3 cellular contexts compared by ENCODE assay signal in genomic region chr1:229627003-229627402, GRCh38.
A peak's percentile ranks its signal among the peaks of the same experiment; 100 is the strongest.
TF ChIP-seq lines count a peak whose summit lies in the region.

No MANE protein-coding gene starts in this region.

TF ChIP-seq in A549, 52 proteins besides CTCF, POLR2A, EP300 and RAD21:
- TF ChIP-seq JUNB (IDR thresholded peaks at IDR 0.05) (no peak), TP53 (CRISPR knock-in tag; IDR thresholded peaks at IDR 0.05) (no peak), MAZ (IDR thresholded peaks at IDR 0.05; ENCODE audit: borderline replicate concordance, low read depth, low read length) (no peak), SMC3 (IDR thresholded peaks at IDR 0.05) (no peak), PBX3 (IDR thresholded peaks at IDR 0.05) (no peak), GATA3 (IDR thresholded peaks at IDR 0.05; ENCODE audit: borderline replicate concordance) (no peak), HDAC2 (IDR thresholded peaks at IDR 0.05) (no peak), RCOR1 (IDR thresholded peaks at IDR 0.05; ENCODE audit: low read depth, low read length) (no peak), EHMT2 (IDR thresholded peaks at IDR 0.05; ENCODE audit: low read depth) (no peak), RNF2 (IDR thresholded peaks at IDR 0.05; ENCODE audit: borderline replicate concordance, low read depth) (no peak), CBX2 (IDR thresholded peaks at IDR 0.05; ENCODE audit: borderline replicate concordance, low read depth) (no peak), CHD2 (IDR thresholded peaks at IDR 0.05; ENCODE audit: low read length, partially characterized antibody) (no peak), CEBPB (IDR thresholded peaks at IDR 0.05) (no peak), NPAS2 (CRISPR knock-in tag; IDR thresholded peaks at IDR 0.05; ENCODE audit: borderline replicate concordance) (no peak), NR3C1 (IDR thresholded peaks at IDR 0.05) (no peak)
- TF ChIP-seq, protein P1, sequence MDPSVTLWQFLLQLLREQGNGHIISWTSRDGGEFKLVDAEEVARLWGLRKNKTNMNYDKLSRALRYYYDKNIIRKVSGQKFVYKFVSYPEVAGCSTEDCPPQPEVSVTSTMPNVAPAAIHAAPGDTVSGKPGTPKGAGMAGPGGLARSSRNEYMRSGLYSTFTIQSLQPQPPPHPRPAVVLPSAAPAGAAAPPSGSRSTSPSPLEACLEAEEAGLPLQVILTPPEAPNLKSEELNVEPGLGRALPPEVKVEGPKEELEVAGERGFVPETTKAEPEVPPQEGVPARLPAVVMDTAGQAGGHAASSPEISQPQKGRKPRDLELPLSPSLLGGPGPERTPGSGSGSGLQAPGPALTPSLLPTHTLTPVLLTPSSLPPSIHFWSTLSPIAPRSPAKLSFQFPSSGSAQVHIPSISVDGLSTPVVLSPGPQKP (IDR thresholded peaks at IDR 0.05; ENCODE audit: low read depth, low read length), result no peak

TF ChIP-seq in HEK293, 187 proteins besides CTCF, POLR2A, EP300 and RAD21:
- no peak for TF ChIP-seq ZNF416 (tag by site-specific recombination; IDR thresholded peaks at IDR 0.05)
- TF ChIP-seq EGR2 (tag by site-specific recombination; IDR thresholded peaks at IDR 0.05; ENCODE audit: low read depth), result no peak
- TF ChIP-seq PRDM1 (tag by site-specific recombination; IDR thresholded peaks at IDR 0.05), result peak; percentile 89
- no peak for TF ChIP-seq SCRT2 (tag by site-specific recombination; IDR thresholded peaks at IDR 0.05)
- 0 out of 2 replicates have a peak, but pooled peaks have one; percentile 8 for TF ChIP-seq ZBTB1 (tag by site-specific recombination; IDR thresholded peaks at IDR 0.05)
- TF ChIP-seq, protein P2, sequence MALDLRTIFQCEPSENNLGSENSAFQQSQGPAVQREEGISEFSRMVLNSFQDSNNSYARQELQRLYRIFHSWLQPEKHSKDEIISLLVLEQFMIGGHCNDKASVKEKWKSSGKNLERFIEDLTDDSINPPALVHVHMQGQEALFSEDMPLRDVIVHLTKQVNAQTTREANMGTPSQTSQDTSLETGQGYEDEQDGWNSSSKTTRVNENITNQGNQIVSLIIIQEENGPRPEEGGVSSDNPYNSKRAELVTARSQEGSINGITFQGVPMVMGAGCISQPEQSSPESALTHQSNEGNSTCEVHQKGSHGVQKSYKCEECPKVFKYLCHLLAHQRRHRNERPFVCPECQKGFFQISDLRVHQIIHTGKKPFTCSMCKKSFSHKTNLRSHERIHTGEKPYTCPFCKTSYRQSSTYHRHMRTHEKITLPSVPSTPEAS (tag by site-specific recombination; IDR thresholded peaks at IDR 0.05), result no peak
- TF ChIP-seq ZNF664 (tag by site-specific recombination; IDR thresholded peaks at IDR 0.05), result no peak
- TF ChIP-seq ZNF19 (tag by site-specific recombination; IDR thresholded peaks at IDR 0.05; ENCODE audit: low read depth), result no peak
- no peak for TF ChIP-seq ZNF133 (tag by site-specific recombination; IDR thresholded peaks at IDR 0.05)
- TF ChIP-seq ZNF596 (tag by site-specific recombination; IDR thresholded peaks at IDR 0.05), result no peak
- TF ChIP-seq, protein P3, sequence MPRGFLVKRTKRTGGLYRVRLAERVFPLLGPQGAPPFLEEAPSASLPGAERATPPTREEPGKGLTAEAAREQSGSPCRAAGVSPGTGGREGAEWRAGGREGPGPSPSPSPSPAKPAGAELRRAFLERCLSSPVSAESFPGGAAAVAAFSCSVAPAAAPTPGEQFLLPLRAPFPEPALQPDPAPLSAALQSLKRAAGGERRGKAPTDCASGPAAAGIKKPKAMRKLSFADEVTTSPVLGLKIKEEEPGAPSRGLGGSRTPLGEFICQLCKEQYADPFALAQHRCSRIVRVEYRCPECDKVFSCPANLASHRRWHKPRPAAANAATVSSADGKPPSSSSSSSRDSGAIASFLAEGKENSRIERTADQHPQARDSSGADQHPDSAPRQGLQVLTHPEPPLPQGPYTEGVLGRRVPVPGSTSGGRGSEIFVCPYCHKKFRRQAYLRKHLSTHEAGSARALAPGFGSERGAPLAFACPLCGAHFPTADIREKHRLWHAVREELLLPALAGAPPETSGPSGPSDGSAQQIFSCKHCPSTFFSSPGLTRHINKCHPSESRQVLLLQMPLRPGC (tag by site-specific recombination; IDR thresholded peaks at IDR 0.05), result no peak
- TF ChIP-seq ZNF677 (tag by site-specific recombination; IDR thresholded peaks at IDR 0.05), result no peak
- no peak for TF ChIP-seq ZNF184 (tag by site-specific recombination; IDR thresholded peaks at IDR 0.05)
- TF ChIP-seq BCL11B (tag by site-specific recombination; IDR thresholded peaks at IDR 0.05; ENCODE audit: low read depth), result no peak
- TF ChIP-seq SP7 (tag by site-specific recombination; IDR thresholded peaks at IDR 0.05), result no peak
- TF ChIP-seq ZNF169 (tag by site-specific recombination; IDR thresholded peaks at IDR 0.05), result no peak
- no peak for TF ChIP-seq ZNF174 (tag by site-specific recombination; IDR thresholded peaks at IDR 0.05)

TF ChIP-seq in GM12878, 131 proteins besides CTCF, POLR2A, EP300 and RAD21:
- TF ChIP-seq EED (IDR thresholded peaks at IDR 0.05; ENCODE audit: low read depth), result no peak
- TF ChIP-seq CHD2 (IDR thresholded peaks at IDR 0.05; ENCODE audit: borderline replicate concordance, low read depth, low read length), result no peak
- no peak for TF ChIP-seq SREBF1 (IDR thresholded peaks at IDR 0.05; ENCODE audit: low read length)
- TF ChIP-seq HSF1 (IDR thresholded peaks at IDR 0.05; ENCODE audit: low read depth, low read length), result no peak
- no peak for TF ChIP-seq BRCA1 (IDR thresholded peaks at IDR 0.05; ENCODE audit: low read depth, low read length)
- no peak for TF ChIP-seq NFYA (IDR thresholded peaks at IDR 0.05; ENCODE audit: borderline replicate concordance, low read depth, low read length)
- no peak for TF ChIP-seq LARP7 (IDR thresholded peaks at IDR 0.05)
- no peak for TF ChIP-seq CREB1 (IDR thresholded peaks at IDR 0.05; ENCODE audit: low read depth)
